Comparison of ENCODE assay signal across 9 cellular contexts in genomic region chr14:25833341-25834121, GRCh38.
A peak's percentile ranks its signal among the peaks of the same experiment; 100 is the strongest.
DNase-seq lines count a peak whose midpoint lies in the region; ATAC-seq and TF ChIP-seq lines count a peak whose summit lies in the region.
"Had no signal": no experiment of that assay in that cellular context is flagged by ENCODE, and none has a peak within 500 bp of the region (broad histone marks: within the 10 kb centered on the region; RNA-seq: fewer than 3 reads in every experiment).

No MANE protein-coding gene starts in this region.

- intact Hi-C loops in Panc1 (cut with micrococcal nuclease; ENCODE audit: unreplicated experiment): no loop called here

- no peak overlapping the region for H3K4me2 ChIP-seq in smooth muscle cell

- no peak overlapping the region for H3K27ac ChIP-seq in Panc1 (ENCODE audit: low read length)
- H3K27ac ChIP-seq in foreskin keratinocyte: no peak overlapping the region
- H3K27ac ChIP-seq in smooth muscle cell (ENCODE audit: low read depth): no peak overlapping the region

- H3K4me3 ChIP-seq in Panc1 (ENCODE audit: low read depth in 2 of 2, low read length in 2 of 2) (no peak overlapping the region), smooth muscle cell (no peak overlapping the region)

- TF ChIP-seq CTCF in Panc1 (IDR thresholded peaks at IDR 0.05) (peak; percentile 33; the same call in 1 of the 2 replicates), foreskin keratinocyte (conservative IDR thresholded peaks at IDR 0.05) (peak; percentile 67), smooth muscle cell (IDR thresholded peaks at IDR 0.05; ENCODE audit: borderline replicate concordance, insufficient read depth, poor library complexity, severe bottlenecking) (peak; percentile 49), HFFc6 (IDR thresholded peaks at IDR 0.05) (no peak)

- no peaks in the 10 kb centered on the region for H4K20me1 ChIP-seq in smooth muscle cell (ENCODE audit: low read depth)

- H3K4me1 ChIP-seq in Panc1 (ENCODE audit: control insufficient read depth, insufficient read depth, low read length) (no peaks in the 10 kb centered on the region), foreskin keratinocyte (no peaks in the 10 kb centered on the region), smooth muscle cell (ENCODE audit: low read depth) (no peaks in the 10 kb centered on the region)

- no peak overlapping the region for H3K27ac Mint-ChIP-seq in stimulated activated naive CD8-positive, alpha-beta T cell treated with anti-CD3 and anti-CD28 coated beads, Interleukin-15, amount 100 ng/mL, for 72 hours
- H3K27ac Mint-ChIP-seq in HFFc6: no peak overlapping the region
- H3K27ac Mint-ChIP-seq: naive B cell had no signal

- H3F3A ChIP-seq in smooth muscle cell (ENCODE audit: low read depth): no peaks in the 10 kb centered on the region

- no peaks in the 10 kb centered on the region for H3K36me3 Mint-ChIP-seq in HFFc6 (ENCODE audit: low read depth)
- H3K36me3 Mint-ChIP-seq: naive B cell had no signal

- no peaks in the 10 kb centered on the region for H3K27me3 Mint-ChIP-seq in stimulated activated naive CD8-positive, alpha-beta T cell treated with anti-CD3 and anti-CD28 coated beads, Interleukin-15, amount 100 ng/mL, for 72 hours
- no peaks in the 10 kb centered on the region for H3K27me3 Mint-ChIP-seq in HFFc6 (ENCODE audit: insufficient read depth)
- H3K27me3 Mint-ChIP-seq: naive B cell had no signal

- H3K4me3 Mint-ChIP-seq in stimulated activated naive CD8-positive, alpha-beta T cell treated with anti-CD3 and anti-CD28 coated beads, Interleukin-15, amount 100 ng/mL, for 72 hours: no peak overlapping the region
- no peak overlapping the region for H3K4me3 Mint-ChIP-seq in HFFc6
- H3K4me3 Mint-ChIP-seq: naive B cell had no signal

- WGBS in smooth muscle cell (ENCODE audit: low lambda C conversion rate): 56% methylated on average over 12 of the region's 12 CpGs

- H3K27me3 ChIP-seq in Panc1 (ENCODE audit: control insufficient read depth, insufficient read depth, low read length) (no peaks in the 10 kb centered on the region), foreskin keratinocyte (peaks cover 2% of the 10 kb centered on the region), smooth muscle cell (ENCODE audit: low read depth) (no peaks in the 10 kb centered on the region)

- no peak overlapping the region for H3K9ac ChIP-seq in smooth muscle cell (ENCODE audit: low read depth)

- DNase-seq in stimulated activated naive CD8-positive, alpha-beta T cell treated with anti-CD3 and anti-CD28 coated beads, Interleukin-15, Interleukin-2, amounts not matched to agents 100 U/mL and 50 U/mL, for 24 hours: peak; percentile 2
- no peak for DNase-seq in stimulated activated naive CD8-positive, alpha-beta T cell treated with anti-CD3 and anti-CD28 coated beads, Interleukin-15, amount 100 ng/mL, for 72 hours
- DNase-seq in Panc1 (ENCODE audit: low read depth, low spot score): no peak
- DNase-seq in foreskin keratinocyte: peak; percentile 4 to 37
- no peak for DNase-seq in smooth muscle cell (lab: John Stamatoyannopoulos, UW; ENCODE audit: unreplicated experiment)
- no peak for DNase-seq in HFFc6
- no peak for DNase-seq in HUDEP-2 (lab: John Stamatoyannopoulos, UW; ENCODE audit: unreplicated experiment in 76 of 76)
- DNase-seq in activated CD4-positive, alpha-beta T cell treated with anti-CD3 and anti-CD28 coated beads, Interleukin-2, amount 50 U/mL, for 48 hours: no peak
- DNase-seq: naive B cell had no signal

- POLR2A ChIA-PET in Panc1 (lab: Charles Lee): no interaction called here

- peaks cover 0 to 14% of the 10 kb centered on the region in 2 donors for H3K9me3 Mint-ChIP-seq in stimulated activated naive CD8-positive, alpha-beta T cell treated with anti-CD3 and anti-CD28 coated beads, Interleukin-15, amount 100 ng/mL, for 72 hours
- peaks cover 75% of the 10 kb centered on the region for H3K9me3 Mint-ChIP-seq in HFFc6

- in situ Hi-C loops in Panc1 (cut with HindIII; ENCODE audit: low pct_unique_long_range_greater_than_20kb, low sequenced_read_pairs): no loop called here

- ATAC-seq in stimulated activated naive CD8-positive, alpha-beta T cell treated with anti-CD3 and anti-CD28 coated beads, Interleukin-15, Interleukin-2, amounts not matched to agents 100 U/mL and 50 U/mL, for 24 hours: no peak
- no peak for ATAC-seq in stimulated activated naive CD8-positive, alpha-beta T cell treated with anti-CD3 and anti-CD28 coated beads, Interleukin-15, amount 100 ng/mL, for 72 hours
- no peak for ATAC-seq in Panc1
- peak; percentile 71 for ATAC-seq in foreskin keratinocyte

- H3K9me3 ChIP-seq in Panc1 (ENCODE audit: control insufficient read depth, insufficient read depth, low read depth, low read length): no peaks in the 10 kb centered on the region
- H3K9me3 ChIP-seq in smooth muscle cell (replicated peaks; ENCODE audit: low read depth): no peaks in the 10 kb centered on the region

- no peaks in the 10 kb centered on the region for H3K79me2 ChIP-seq in smooth muscle cell (ENCODE audit: low read depth)

- CTCF ChIA-PET in Panc1 (lab: Charles Lee): interaction anchor here (0.5 kb wide), 1 partner anchor 34 kb away, joined by 4 read pairs; no protein-coding TSS in a partner anchor

- no TSS peak for BruUV-seq in Panc1 (replicated peaks; lab: Mats Ljungman, UMichigan)

- no peaks in the 10 kb centered on the region for H3K36me3 ChIP-seq in Panc1 (ENCODE audit: control insufficient read depth, insufficient read depth, low read length)
- no peaks in the 10 kb centered on the region for H3K36me3 ChIP-seq in smooth muscle cell (ENCODE audit: low read depth)

- no peaks in the 10 kb centered on the region for H3K4me1 Mint-ChIP-seq in stimulated activated naive CD8-positive, alpha-beta T cell treated with anti-CD3 and anti-CD28 coated beads, Interleukin-15, amount 100 ng/mL, for 72 hours
- no peaks in the 10 kb centered on the region for H3K4me1 Mint-ChIP-seq in HFFc6 (ENCODE audit: low read depth)
- H3K4me1 Mint-ChIP-seq: naive B cell had no signal

- H2AFZ ChIP-seq in smooth muscle cell (ENCODE audit: low read depth): no peak overlapping the region

Comparison
In these comparisons a context has a peak if more than half of its experiments do, and no peak if none do; other contexts are left out.
1. DNase-seq: peak in stimulated activated naive CD8-positive, alpha-beta T cell treated with anti-CD3 and anti-CD28 coated beads, Interleukin-15, Interleukin-2, amounts not matched to agents 100 U/mL and 50 U/mL, for 24 hours (single experiment) and foreskin keratinocyte (2 of 2); none in stimulated activated naive CD8-positive, alpha-beta T cell treated with anti-CD3 and anti-CD28 coated beads, Interleukin-15, amount 100 ng/mL, for 72 hours (0 of 2), Panc1 (single experiment), smooth muscle cell (single experiment), HFFc6 (single experiment), HUDEP-2 (0 of 76) and activated CD4-positive, alpha-beta T cell treated with anti-CD3 and anti-CD28 coated beads, Interleukin-2, amount 50 U/mL, for 48 hours (0 of 2).